8 cellular contexts compared by ENCODE assay signal in the genomic region with DNA sequence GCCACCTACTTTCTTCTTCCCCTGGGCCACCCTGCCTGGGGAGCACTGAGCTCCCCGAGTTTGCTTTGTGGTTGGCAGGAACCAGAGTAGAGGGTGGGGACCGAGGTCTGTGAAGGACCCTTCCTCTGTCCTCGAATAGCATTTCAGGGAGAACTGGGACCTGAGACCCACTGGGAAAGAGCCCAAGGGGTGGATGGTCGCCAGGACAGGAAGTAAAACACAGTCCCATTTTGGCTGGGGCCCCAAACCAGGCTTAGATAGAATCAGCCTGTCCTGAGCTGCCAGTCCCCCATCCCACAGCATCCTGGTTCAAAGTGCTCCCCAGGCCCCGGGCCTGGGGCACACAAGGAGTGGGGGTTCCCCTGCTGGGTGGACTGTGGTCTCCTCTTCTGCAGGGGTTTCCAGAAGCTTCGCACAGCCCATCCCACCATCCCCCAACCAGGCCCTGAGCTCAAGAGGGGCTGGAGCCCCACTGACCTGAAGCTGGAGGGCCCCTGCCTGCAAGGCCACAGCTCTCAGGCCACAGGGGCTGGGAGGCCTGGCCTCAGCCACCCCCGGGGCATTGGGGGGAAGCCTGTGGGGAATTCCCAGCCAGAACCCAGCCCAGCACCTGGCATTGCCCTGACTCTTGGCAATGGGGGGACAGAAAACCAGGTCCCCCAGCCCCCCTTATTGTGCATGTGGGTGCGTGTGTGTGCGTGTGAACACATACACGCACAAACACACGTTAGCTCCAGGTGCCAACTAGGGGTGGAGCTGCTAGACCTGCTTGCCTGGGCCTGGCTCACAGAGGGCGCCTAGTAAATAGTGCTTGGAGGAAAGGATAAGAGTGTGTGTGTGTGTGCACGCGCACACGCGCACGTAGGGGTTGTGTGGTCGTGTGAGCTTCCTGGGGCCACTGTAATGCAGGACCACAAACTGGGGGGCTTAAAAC. TPM values are rescaled to one million over a fixed set of nuclear protein-coding genes. Genes with fewer than 3 reads are reported as not detected.
A peak's percentile ranks its signal among the peaks of the same experiment; 100 is the strongest.
DNase-seq lines count a peak whose midpoint lies in the region; ATAC-seq and TF ChIP-seq lines count a peak whose summit lies in the region.

No MANE protein-coding gene starts in this region.

- H3K36me3 ChIP-seq in PC-9 (ENCODE audit: low read depth) = no peaks in the 10 kb centered on the region
- peaks cover 0 to 31% (median 7%) of the 10 kb centered on the region in 3 experiments for H3K36me3 ChIP-seq in naive thymus-derived CD4-positive, alpha-beta T cell (ENCODE audit: control insufficient read depth in 2 of 3, insufficient read depth in 3 of 3, low read length in 3 of 3)

- H3F3A ChIP-seq in PC-9 (ENCODE audit: insufficient read depth, low read depth) = no peaks in the 10 kb centered on the region

- H3K27me3 ChIP-seq in PC-9 (ENCODE audit: insufficient read depth, low read depth) = no peaks in the 10 kb centered on the region
- no peaks in the 10 kb centered on the region for H3K27me3 ChIP-seq in naive thymus-derived CD4-positive, alpha-beta T cell (ENCODE audit: control insufficient read depth in 2 of 2, insufficient read depth in 2 of 2, low read length in 2 of 2)

- peak; percentile 38 for ATAC-seq in naive thymus-derived CD4-positive, alpha-beta T cell

- no peaks in the 10 kb centered on the region for H3K9me2 ChIP-seq in PC-9 (ENCODE audit: insufficient read depth)

- peaks cover 22% of the 10 kb centered on the region for H3K4me1 ChIP-seq in PC-9 (replicated peaks; ENCODE audit: insufficient read depth)
- peaks cover 46 to 60% of the 10 kb centered on the region in 2 donors for H3K4me1 ChIP-seq in naive thymus-derived CD4-positive, alpha-beta T cell (ENCODE audit: control insufficient read depth in 2 of 2, insufficient read depth in 2 of 2, low read length in 2 of 2)

- peak overlapping the region; percentile 76 for H3K4me2 ChIP-seq in PC-9

- H3K4me3 Mint-ChIP-seq in naive thymus-derived CD4-positive, alpha-beta T cell = peak overlapping the region; percentile 61 to 86 (median 79)

- H3K79me2 ChIP-seq in PC-9 (ENCODE audit: low read depth) = peaks cover 36% of the 10 kb centered on the region

- peak overlapping the region; percentile 87 to 96 (median 94) for H3K27ac Mint-ChIP-seq in naive thymus-derived CD4-positive, alpha-beta T cell

- peaks cover 0 to 4% (median 0%) of the 10 kb centered on the region in 5 donors for H3K36me3 Mint-ChIP-seq in naive thymus-derived CD4-positive, alpha-beta T cell

- H3K4me1 Mint-ChIP-seq in naive thymus-derived CD4-positive, alpha-beta T cell = peaks cover 9 to 59% (median 37%) of the 10 kb centered on the region in 7 donors

- peaks cover 27% of the 10 kb centered on the region for H4K20me1 ChIP-seq in PC-9 (ENCODE audit: insufficient read depth)

- TF ChIP-seq CTCF in PC-9 (conservative IDR thresholded peaks at IDR 0.05) (no peak), foreskin fibroblast (IDR thresholded peaks at IDR 0.05; ENCODE audit: low read depth, low read length) (no peak)

- intact Hi-C loops in PC-9 (cut with micrococcal nuclease; ENCODE audit: unreplicated experiment) = loop anchor here (2.0 kb wide), 1 partner anchor 23 kb away; no protein-coding TSS in a partner anchor
- intact Hi-C loops in naive thymus-derived CD4-positive, alpha-beta T cell (cut with micrococcal nuclease) = loop anchor here (1.0 to 5.0 kb wide), 10 partner anchors 9 to 190 kb away; a partner anchor contains a TSS

- no peak for DNase-seq in PC-9
- peak in 3 of 61 donors; percentile 16 to 23 (median 19) for DNase-seq in caudate nucleus (lab: John Stamatoyannopoulos, UW)
- peak in 8 of 9 donors; percentile 36 to 78 (median 53) for DNase-seq in naive thymus-derived CD4-positive, alpha-beta T cell
- DNase-seq in foreskin fibroblast = no peak
- no peak for DNase-seq in NCI-H2107 (lab: John Stamatoyannopoulos, UW)
- no peak for DNase-seq in SKM-1 (lab: John Stamatoyannopoulos, UW; ENCODE audit: unreplicated experiment)
- DNase-seq in mucosa of gallbladder (ENCODE audit: low spot score) = no peak

- H2AFZ ChIP-seq in PC-9 = no peak overlapping the region; the same call in 1 of the 2 replicates

- no TSS peak for BruUV-seq in PC-9 (replicated peaks; lab: Mats Ljungman, UMichigan)

- H3K27ac ChIP-seq in PC-9 (no peak overlapping the region; the same call in 1 of the 2 replicates), caudate nucleus (ENCODE audit: low read depth, low read length) (peak overlapping the region; percentile 99)
- peak overlapping the region; percentile 90 for H3K27ac ChIP-seq in naive thymus-derived CD4-positive, alpha-beta T cell (ENCODE audit: low read depth, low read length)

- POLR2A ChIA-PET in PC-9 (lab: Charles Lee; ENCODE audit: unreplicated experiment) = interaction anchor here (0.6 kb wide), 1 partner anchor 178 kb away, joined by 4 read pairs; no protein-coding TSS in a partner anchor
- POLR2A ChIA-PET in naive thymus-derived CD4-positive, alpha-beta T cell (lab: Charles Lee) = interaction anchor here (0.6 to 2.7 kb wide), 24 partner anchors 9 to 425 kb away, joined by 3 to 42 read pairs (median 4); a partner anchor contains a TSS

- peak overlapping the region; percentile 50; the same call in 1 of the 2 replicates for H3K4me3 ChIP-seq in PC-9
- H3K4me3 ChIP-seq in naive thymus-derived CD4-positive, alpha-beta T cell (ENCODE audit: low read length) = peak overlapping the region; percentile 15
- no peak overlapping the region for H3K4me3 ChIP-seq in foreskin fibroblast (ENCODE audit: low read depth in 1 of 2, low read length in 2 of 2)

- CTCF ChIA-PET in PC-9 (lab: Charles Lee) = interaction anchor here (0.6 kb wide), 1 partner anchor 176 kb away, joined by 3 read pairs; no protein-coding TSS in a partner anchor
- CTCF ChIA-PET in naive thymus-derived CD4-positive, alpha-beta T cell (lab: Charles Lee) = interaction anchor here (0.9 to 2.0 kb wide), 7 partner anchors 9 to 45 kb away, joined by 3 to 10 read pairs (median 3); a partner anchor contains a TSS

- no peaks in the 10 kb centered on the region for H3K9me3 Mint-ChIP-seq in naive thymus-derived CD4-positive, alpha-beta T cell

- peak; percentile 38 for TF ChIP-seq POLR2A in GM19193 (IDR thresholded peaks at IDR 0.05; ENCODE audit: extremely low read depth, insufficient read depth, insufficient read length)

- no peaks in the 10 kb centered on the region for H3K9me3 ChIP-seq in PC-9 (ENCODE audit: insufficient read depth, low read depth)
- no peaks in the 10 kb centered on the region for H3K9me3 ChIP-seq in naive thymus-derived CD4-positive, alpha-beta T cell (ENCODE audit: control insufficient read depth in 2 of 3, low read length in 3 of 3)

- H3K27me3 Mint-ChIP-seq in naive thymus-derived CD4-positive, alpha-beta T cell = no peaks in the 10 kb centered on the region

RNA-seq across cellular contexts. Expression of a gene that starts 1.0 kb away (rescaled TPM):
- total RNA-seq in PC-9 (2021) (132 and 166 TPM in 2 replicates), mucosa of gallbladder (246 TPM)
- total RNA-seq in naive thymus-derived CD4-positive, alpha-beta T cell = 100 to 1,000 TPM; 190 to 347 (median 238) TPM
- 10 to 100 TPM; 28.8 to 52.9 TPM for polyA plus RNA-seq in naive thymus-derived CD4-positive, alpha-beta T cell

RNA-seq across cellular contexts. Expression of a gene that starts 36.5 kb away (rescaled TPM):
- 79.2 and 81.0 TPM in 2 replicates for total RNA-seq in PC-9 (2021)
- total RNA-seq in naive thymus-derived CD4-positive, alpha-beta T cell = 10 to 100 TPM; 53.0 to 70.8 (median 67.5) TPM
- polyA plus RNA-seq in naive thymus-derived CD4-positive, alpha-beta T cell = 1 to 10 TPM; 5.2 to 6.5 TPM
- total RNA-seq in mucosa of gallbladder = 92.2 TPM

RNA-seq across cellular contexts. Expression of a gene that starts 44.1 kb away (rescaled TPM):
- total RNA-seq in PC-9 (2021) = 22.8 and 28.9 TPM in 2 replicates
- total RNA-seq in naive thymus-derived CD4-positive, alpha-beta T cell = 100 to 1,000 TPM in 4 of 5 experiments, 10 to 100 TPM in 1; 93.2 to 269 (median 117) TPM
- 100 to 1,000 TPM in 1 of 2 donors, 10 to 100 TPM in 1; 49.5 to 114 TPM for polyA plus RNA-seq in naive thymus-derived CD4-positive, alpha-beta T cell
- total RNA-seq in mucosa of gallbladder = 59.0 TPM

RNA-seq across cellular contexts. Expression of a gene that starts 44.7 kb away (rescaled TPM):
- total RNA-seq in PC-9 (2021) (1.5 and 2.4 TPM in 2 replicates), mucosa of gallbladder (11.5 TPM)
- total RNA-seq in naive thymus-derived CD4-positive, alpha-beta T cell = 10 to 100 TPM; 12.2 to 26.8 (median 15.7) TPM
- 1 to 10 TPM in 1 of 2 donors, under 1 TPM in 1; 0.73 to 1.9 TPM for polyA plus RNA-seq in naive thymus-derived CD4-positive, alpha-beta T cell

Comparison
In these comparisons a context has a peak if more than half of its experiments do, and no peak if none do; other contexts are left out.
1. DNase-seq: peak in naive thymus-derived CD4-positive, alpha-beta T cell (8 of 9); none in PC-9 (0 of 2), foreskin fibroblast (0 of 2), NCI-H2107 (single experiment), SKM-1 (single experiment) and mucosa of gallbladder (single experiment).
2. H3K4me3 ChIP-seq: peak in PC-9 (single experiment) and naive thymus-derived CD4-positive, alpha-beta T cell (single experiment); none in foreskin fibroblast (0 of 2).